8 cellular contexts compared by ENCODE assay signal in the genomic region with DNA sequence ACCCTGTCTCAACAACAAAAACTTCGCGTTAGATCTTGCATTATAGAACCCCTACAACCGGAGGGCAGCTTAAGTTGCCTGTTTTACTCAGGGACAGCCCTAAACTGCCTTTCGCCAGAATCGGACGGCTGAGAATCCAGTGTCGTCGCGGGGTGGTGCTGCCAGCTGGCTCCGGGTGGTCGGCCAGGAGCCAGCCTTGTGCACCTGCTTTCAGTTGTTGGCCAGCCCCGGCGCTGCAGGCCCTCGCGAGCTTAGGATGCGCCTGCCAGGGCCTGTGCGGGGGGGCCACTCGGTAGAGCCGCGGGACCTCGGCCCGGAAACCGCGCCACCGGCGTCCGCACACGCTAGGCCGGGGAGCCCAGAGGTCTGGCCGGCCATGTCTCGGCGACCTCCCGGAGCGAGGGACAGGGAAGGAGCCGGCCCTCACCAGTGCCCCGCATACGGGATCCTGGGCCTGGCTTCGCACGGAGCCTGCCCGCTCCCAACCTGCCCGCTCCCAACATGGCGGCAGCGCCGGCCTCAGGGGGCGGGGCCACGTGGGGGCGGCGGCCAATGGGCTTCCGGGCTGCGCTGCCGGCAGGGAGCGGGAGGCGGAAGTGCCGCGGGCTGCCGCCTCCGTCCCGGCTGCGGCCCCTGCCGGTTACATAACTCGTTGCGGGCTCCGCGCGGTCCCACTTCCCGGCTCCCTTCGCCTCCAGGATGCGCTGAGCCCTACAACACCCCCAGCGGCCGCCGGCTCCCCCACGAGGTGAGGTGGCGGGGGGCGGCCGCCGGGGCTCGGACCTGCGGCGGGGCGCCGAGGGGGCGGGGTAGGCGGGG. TPM values are rescaled to one million over a fixed set of nuclear protein-coding genes. Genes with fewer than 3 reads are reported as not detected.
DNase-seq lines count a peak whose midpoint lies in the region; ATAC-seq and TF ChIP-seq lines count a peak whose summit lies in the region.

No MANE protein-coding gene starts in this region.

- H3K9me3 ChIP-seq in A673 (ENCODE audit: low read depth, low read length, poor library complexity, severe bottlenecking): no peaks in the 10 kb centered on the region
- no peaks in the 10 kb centered on the region for H3K9me3 ChIP-seq in iPS-18a (ENCODE audit: control insufficient read depth, low read depth, low read length)
- no peaks in the 10 kb centered on the region for H3K9me3 ChIP-seq in skeletal muscle satellite cell (replicated peaks; ENCODE audit: low read length)

- H3K9ac ChIP-seq in iPS-18a (ENCODE audit: low read length) (peak overlapping the region; percentile 48), skeletal muscle satellite cell (ENCODE audit: low read depth, low read length) (peak overlapping the region; percentile 95)

- no peaks in the 10 kb centered on the region for H3K9me3 Mint-ChIP-seq in brain

- no peaks in the 10 kb centered on the region for H3K27me3 ChIP-seq in A673 (replicated peaks; ENCODE audit: insufficient read depth, low read depth, low read length, poor library complexity)
- no peaks in the 10 kb centered on the region for H3K27me3 ChIP-seq in iPS-18a (ENCODE audit: control insufficient read depth, insufficient read depth, low read length)
- H3K27me3 ChIP-seq in skeletal muscle satellite cell (ENCODE audit: control insufficient read depth, insufficient read depth, low read length): no peaks in the 10 kb centered on the region

- H3K4me2 ChIP-seq in skeletal muscle satellite cell (ENCODE audit: low read length): peak overlapping the region; percentile 90

- H3K4me3 Mint-ChIP-seq in brain: peak overlapping the region; percentile 74 to 92 (median 82)

- DNase-seq in A673 (ENCODE audit: low spot score): peak; percentile 95
- DNase-seq in NCI-H2081 (lab: John Stamatoyannopoulos, UW): peak; percentile 93 to 96
- peak; percentile 94 for DNase-seq in UCSD-AML1 (lab: John Stamatoyannopoulos, UW; ENCODE audit: unreplicated experiment)

- intact Hi-C loops in A673 (cut with micrococcal nuclease; ENCODE audit: unreplicated experiment): no loop called here

- H3K4me1 ChIP-seq in A673 (ENCODE audit: insufficient read depth, low read length, poor library complexity, severe bottlenecking) (peaks cover 35% of the 10 kb centered on the region), iPS-18a (ENCODE audit: control insufficient read depth, low read depth, low read length) (peaks cover 15% of the 10 kb centered on the region), skeletal muscle satellite cell (ENCODE audit: control insufficient read depth, insufficient read depth, low read length) (peaks cover 34% of the 10 kb centered on the region)

- ATAC-seq in GM18520 (IDR thresholded peaks at IDR 0.05; ENCODE audit: unreplicated experiment) (peak; percentile 66), HG03045 (IDR thresholded peaks at IDR 0.05; ENCODE audit: unreplicated experiment) (peak; percentile 85)

- no peaks in the 10 kb centered on the region for H3K36me3 Mint-ChIP-seq in brain

- H3K27ac ChIP-seq in A673 (ENCODE audit: low read depth, low read length, poor library complexity, severe bottlenecking): peak overlapping the region; percentile 95
- peak overlapping the region; percentile 32 for H3K27ac ChIP-seq in iPS-18a (ENCODE audit: low read length)

- POLR2A ChIA-PET in A673 (lab: Charles Lee; ENCODE audit: low non-redundant PET): no interaction called here

- BruUV-seq in A673 (replicated peaks; lab: Mats Ljungman, UMichigan): TSS peak; percentile 92

- TF ChIP-seq CTCF in A673 (conservative IDR thresholded peaks at IDR 0.05; ENCODE audit: low read depth, low read length) (peak; percentile 43), brain (conservative IDR thresholded peaks at IDR 0.05) (peak; percentile 41 to 55)

- CTCF ChIA-PET in A673 (lab: Charles Lee): interaction anchor here (0.6 kb wide), 1 partner anchor 196 kb away, joined by 3 read pairs; no protein-coding TSS in a partner anchor

- H3K36me3 ChIP-seq in A673 (ENCODE audit: insufficient read depth, low read length, poor library complexity, severe bottlenecking): no peaks in the 10 kb centered on the region
- no peaks in the 10 kb centered on the region for H3K36me3 ChIP-seq in iPS-18a (ENCODE audit: control insufficient read depth, low read depth, low read length)
- H3K36me3 ChIP-seq in skeletal muscle satellite cell (ENCODE audit: insufficient read depth, low read length): no peaks in the 10 kb centered on the region

- peaks cover 67% of the 10 kb centered on the region for H3K4me1 Mint-ChIP-seq in brain

- peaks cover 8% of the 10 kb centered on the region for H3K27me3 Mint-ChIP-seq in brain

- H3K27ac Mint-ChIP-seq in brain: peak overlapping the region; percentile 87 to 99 (median 96)

- H3K4me3 ChIP-seq in A673 (ENCODE audit: low read depth, low read length, poor library complexity, severe bottlenecking): peak overlapping the region; percentile 87
- peak overlapping the region; percentile 92 for H3K4me3 ChIP-seq in iPS-18a (ENCODE audit: low read length)
- peak overlapping the region; percentile 82 for H3K4me3 ChIP-seq in skeletal muscle satellite cell (ENCODE audit: low read length)

RNA-seq across cellular contexts. Expression of a gene that starts 14.2 kb away (rescaled TPM):
- 39.4 and 40.7 TPM in 2 replicates for total RNA-seq in A673 (2021)
- 64.4 TPM for polyA plus RNA-seq in brain (ENCODE audit: insufficient read depth, low read depth, low replicate concordance)
- total RNA-seq in skeletal muscle satellite cell (2012; rRNA removed): 9.2 and 9.9 TPM in 2 replicates

RNA-seq across cellular contexts. Expression of a gene that starts 14.3 kb away (rescaled TPM):
- 2.4 and 2.8 TPM in 2 replicates for total RNA-seq in A673 (2021)
- 0.78 TPM for polyA plus RNA-seq in brain (ENCODE audit: insufficient read depth, low read depth, low replicate concordance)
- 2.0 and 2.2 TPM in 2 replicates for total RNA-seq in skeletal muscle satellite cell (2012; rRNA removed)

RNA-seq across cellular contexts. Expression of a gene that starts 37.6 kb away (rescaled TPM):
- not detected in 2 replicates for total RNA-seq in A673 (2021)
- not detected for polyA plus RNA-seq in brain (ENCODE audit: insufficient read depth, low read depth, low replicate concordance)
- not detected in 2 replicates for total RNA-seq in skeletal muscle satellite cell (2012; rRNA removed)

RNA-seq across cellular contexts. Expression of a gene that starts 43.2 kb away (rescaled TPM):
- 22.6 and 36.5 TPM in 2 replicates for total RNA-seq in A673 (2021)
- 29.2 TPM for polyA plus RNA-seq in brain (ENCODE audit: insufficient read depth, low read depth, low replicate concordance)
- total RNA-seq in skeletal muscle satellite cell (2012; rRNA removed): 9.8 and 13.2 TPM in 2 replicates

RNA-seq across cellular contexts. Expression of a gene that starts 56.6 kb away (rescaled TPM):
- total RNA-seq in A673 (2021): 12.2 and 13.7 TPM in 2 replicates
- 14.5 TPM for polyA plus RNA-seq in brain (ENCODE audit: insufficient read depth, low read depth, low replicate concordance)
- total RNA-seq in skeletal muscle satellite cell (2012; rRNA removed): 6.3 and 7.4 TPM in 2 replicates

Comparison
In these comparisons a context has a peak if more than half of its experiments do, and no peak if none do; other contexts are left out.
1. Peak in every context shown above with its lines: DNase-seq, ATAC-seq, H3K4me3 ChIP-seq and H3K27ac ChIP-seq.